In genomic region chr9:3912260-3912659, GRCh38 we compare ENCODE assay signal across 1 cellular context.
TF ChIP-seq lines count a peak whose summit lies in the region.

No MANE protein-coding gene starts in this region.

TF ChIP-seq in SK-N-SH treated with all-trans-retinoic acid at 6 μM for 48 hours, 23 proteins besides CTCF, POLR2A, EP300 and RAD21 (continued from another document):
- TF ChIP-seq, protein P1, sequence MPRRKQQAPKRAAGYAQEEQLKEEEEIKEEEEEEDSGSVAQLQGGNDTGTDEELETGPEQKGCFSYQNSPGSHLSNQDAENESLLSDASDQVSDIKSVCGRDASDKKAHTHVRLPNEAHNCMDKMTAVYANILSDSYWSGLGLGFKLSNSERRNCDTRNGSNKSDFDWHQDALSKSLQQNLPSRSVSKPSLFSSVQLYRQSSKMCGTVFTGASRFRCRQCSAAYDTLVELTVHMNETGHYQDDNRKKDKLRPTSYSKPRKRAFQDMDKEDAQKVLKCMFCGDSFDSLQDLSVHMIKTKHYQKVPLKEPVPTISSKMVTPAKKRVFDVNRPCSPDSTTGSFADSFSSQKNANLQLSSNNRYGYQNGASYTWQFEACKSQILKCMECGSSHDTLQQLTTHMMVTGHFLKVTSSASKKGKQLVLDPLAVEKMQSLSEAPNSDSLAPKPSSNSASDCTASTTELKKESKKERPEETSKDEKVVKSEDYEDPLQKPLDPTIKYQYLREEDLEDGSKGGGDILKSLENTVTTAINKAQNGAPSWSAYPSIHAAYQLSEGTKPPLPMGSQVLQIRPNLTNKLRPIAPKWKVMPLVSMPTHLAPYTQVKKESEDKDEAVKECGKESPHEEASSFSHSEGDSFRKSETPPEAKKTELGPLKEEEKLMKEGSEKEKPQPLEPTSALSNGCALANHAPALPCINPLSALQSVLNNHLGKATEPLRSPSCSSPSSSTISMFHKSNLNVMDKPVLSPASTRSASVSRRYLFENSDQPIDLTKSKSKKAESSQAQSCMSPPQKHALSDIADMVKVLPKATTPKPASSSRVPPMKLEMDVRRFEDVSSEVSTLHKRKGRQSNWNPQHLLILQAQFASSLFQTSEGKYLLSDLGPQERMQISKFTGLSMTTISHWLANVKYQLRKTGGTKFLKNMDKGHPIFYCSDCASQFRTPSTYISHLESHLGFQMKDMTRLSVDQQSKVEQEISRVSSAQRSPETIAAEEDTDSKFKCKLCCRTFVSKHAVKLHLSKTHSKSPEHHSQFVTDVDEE (CRISPR knock-in tag; IDR thresholded peaks at IDR 0.05): no peak
- no peak for TF ChIP-seq ESRRG (CRISPR knock-in tag; IDR thresholded peaks at IDR 0.05)
